ENCODE assay signal across 20 cellular contexts in the genomic region with DNA sequence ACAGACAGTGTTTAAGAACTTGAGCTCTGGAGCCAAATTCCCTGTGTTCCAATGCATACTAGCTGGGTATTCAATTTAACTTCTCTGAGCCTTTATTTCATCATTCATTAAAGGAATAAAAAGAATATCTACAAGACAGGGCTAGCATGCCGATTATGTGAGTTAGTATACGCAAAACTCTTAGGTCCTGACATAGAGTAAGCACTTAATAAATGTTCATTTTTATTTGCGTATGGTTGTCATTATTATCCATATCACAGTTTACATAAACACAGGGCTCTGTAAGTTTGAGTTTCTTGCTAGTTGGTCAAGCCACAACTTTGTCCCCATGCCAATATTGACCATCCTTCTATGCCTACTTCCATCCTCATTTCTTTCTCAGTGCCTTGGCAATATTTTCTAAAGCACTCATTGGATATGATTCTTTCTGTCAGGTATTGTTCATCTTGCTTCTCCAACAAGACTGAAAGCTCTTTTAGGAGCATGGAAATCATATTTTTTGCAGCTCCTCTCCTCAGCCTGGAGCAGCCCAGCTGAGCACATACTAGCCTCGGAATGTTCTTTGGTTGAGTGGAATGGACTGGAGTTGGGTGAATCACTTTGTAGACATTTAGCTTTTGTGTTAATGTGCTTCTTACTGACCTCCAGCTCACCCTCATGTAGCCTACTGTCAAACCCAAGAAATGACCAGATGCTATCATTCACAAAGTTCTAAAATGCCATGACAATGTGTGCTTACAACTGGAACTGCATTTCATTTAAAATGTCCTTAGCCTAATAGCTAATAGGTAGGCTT.
DNase-seq lines count a peak whose midpoint lies in the region; ATAC-seq and TF ChIP-seq lines count a peak whose summit lies in the region.
"Had no signal": no experiment of that assay in that cellular context is flagged by ENCODE, and none has a peak within 500 bp of the region (broad histone marks: within the 10 kb centered on the region; RNA-seq: fewer than 3 reads in every experiment).

No MANE protein-coding gene starts in this region.

- TF ChIP-seq CTCF in LNCaP clone FGC (IDR thresholded peaks at IDR 0.05; ENCODE audit: control insufficient read depth, extremely low read depth, insufficient read depth) (no peak), left lung (IDR thresholded peaks at IDR 0.05) (no peak)

- CTCF ChIA-PET in activated naive CD4-positive, alpha-beta T cell treated with anti-CD3 and anti-CD28 coated beads for 36 hours (lab: Charles Lee) = interaction anchor here (0.6 kb wide), 1 partner anchor 287 kb away, joined by 4 read pairs; no protein-coding TSS in a partner anchor

- no peaks in the 10 kb centered on the region for H3K27me3 ChIP-seq in left lung
- H3K27me3 ChIP-seq: body of pancreas, MG63, neural progenitor cell had no signal

- H3K4me3 ChIP-seq in LNCaP clone FGC (ENCODE audit: low read depth, low read length) = no peak overlapping the region
- no peak overlapping the region for H3K4me3 ChIP-seq in left lung
- H3K4me3 ChIP-seq: body of pancreas, MG63, neural progenitor cell had no signal

- no peaks in the 10 kb centered on the region for H3K36me3 Mint-ChIP-seq in activated naive CD4-positive, alpha-beta T cell treated with anti-CD3 and anti-CD28 coated beads for 36 hours (ENCODE audit: low read depth)
- H3K36me3 Mint-ChIP-seq: memory B cell, neural progenitor cell had no signal

- no peaks in the 10 kb centered on the region for H3K9me3 ChIP-seq in left lung
- H3K9me3 ChIP-seq: body of pancreas, Caco-2, MG63 had no signal

- no peak overlapping the region for H3K27ac Mint-ChIP-seq in activated naive CD4-positive, alpha-beta T cell treated with anti-CD3 and anti-CD28 coated beads for 36 hours
- H3K27ac Mint-ChIP-seq: memory B cell had no signal

- DNase-seq in AG20443 (ENCODE audit: low spot score) = peak; percentile 72
- peak; percentile 15 for DNase-seq in LNCaP clone FGC (ENCODE audit: low read depth)
- DNase-seq in dedifferentiated amniotic fluid mesenchymal stem cell (ENCODE audit: extremely low spot score) = peak; percentile 38
- no peak for DNase-seq in left lung
- DNase-seq in A172 (ENCODE audit: low spot score) = no peak
- DNase-seq in effector CD8-positive, alpha-beta T cell (lab: John Stamatoyannopoulos, UW) = no peak
- DNase-seq in activated naive CD4-positive, alpha-beta T cell treated with anti-CD3 and anti-CD28 coated beads for 36 hours = no peak
- DNase-seq: activated CD8-positive, alpha-beta memory T cell treated with anti-CD3 and anti-CD28 coated beads, Interleukin-2, amount 50 U/mL, for 4 hours; Caco-2; GDM1; MG63; NCI-H187 treated with DMSO at 0.1 percent for 48 hours; NCI-H446 treated with DMSO at 0.1 percent for 48 hours; retina; substantia nigra; T1000 had no signal

- no peaks in the 10 kb centered on the region for H3K4me1 Mint-ChIP-seq in activated naive CD4-positive, alpha-beta T cell treated with anti-CD3 and anti-CD28 coated beads for 36 hours (ENCODE audit: low read depth)
- H3K4me1 Mint-ChIP-seq: memory B cell had no signal

- no peaks in the 10 kb centered on the region for H3K4me1 ChIP-seq in left lung
- H3K4me1 ChIP-seq: body of pancreas, Caco-2, neural progenitor cell had no signal

- ATAC-seq in left lung (peak; percentile 40), HG02981 (IDR thresholded peaks at IDR 0.05; ENCODE audit: unreplicated experiment) (no peak)
- ATAC-seq: body of pancreas had no signal

- H3K36me3 ChIP-seq in left lung = no peaks in the 10 kb centered on the region
- H3K36me3 ChIP-seq: MG63, neural progenitor cell had no signal

- intact Hi-C loops in left lung (cut with DNase I) = no loop called here
- intact Hi-C loops in activated naive CD4-positive, alpha-beta T cell treated with anti-CD3 and anti-CD28 coated beads for 36 hours (cut with micrococcal nuclease) = no loop called here

- H3K27ac ChIP-seq in left lung = no peak overlapping the region
- H3K27ac ChIP-seq: body of pancreas, neural progenitor cell had no signal

- H3K9me3 Mint-ChIP-seq in activated naive CD4-positive, alpha-beta T cell treated with anti-CD3 and anti-CD28 coated beads for 36 hours = no peaks in the 10 kb centered on the region
- H3K9me3 Mint-ChIP-seq: memory B cell had no signal

- peaks cover 4% of the 10 kb centered on the region for H3K27me3 Mint-ChIP-seq in activated naive CD4-positive, alpha-beta T cell treated with anti-CD3 and anti-CD28 coated beads for 36 hours (ENCODE audit: low read depth)
- H3K27me3 Mint-ChIP-seq: memory B cell had no signal

- no peak overlapping the region for H3K4me3 Mint-ChIP-seq in activated naive CD4-positive, alpha-beta T cell treated with anti-CD3 and anti-CD28 coated beads for 36 hours
- H3K4me3 Mint-ChIP-seq: memory B cell had no signal

Comparison
In these comparisons a context has a peak if more than half of its experiments do, and no peak if none do; other contexts are left out.
1. DNase-seq: peak in AG20443 (single experiment), LNCaP clone FGC (single experiment) and dedifferentiated amniotic fluid mesenchymal stem cell (single experiment); none in left lung (0 of 2), A172 (single experiment), effector CD8-positive, alpha-beta T cell (single experiment) and activated naive CD4-positive, alpha-beta T cell treated with anti-CD3 and anti-CD28 coated beads for 36 hours (single experiment).